Comparison of ENCODE assay signal across 8 cellular contexts in genomic region chr7:101290177-101291037, GRCh38. TPM values are rescaled to one million over a fixed set of nuclear protein-coding genes. Genes with fewer than 3 reads are reported as not detected.
DNase-seq lines count a peak whose midpoint lies in the region; FAIRE-seq and TF ChIP-seq lines count a peak whose summit lies in the region.
"Not testable (repeated sequence)": the region's sequence is repeated elsewhere in the genome, so short reads cannot be mapped to it uniquely, and the experiment has no call there.

No MANE protein-coding gene starts in this region.

- peaks cover 29% of the 10 kb centered on the region for H3K27me3 Mint-ChIP-seq in activated T-helper 1 cell treated with anti-CD3 and anti-CD28 coated beads, Interleukin-12 subunit alpha, Interleukin-12 subunit beta, Interleukin-2, Interleukin-4 antibody, amounts not matched to agents 30 ng/mL and 10 ng/mL and 1 ng/mL, durations not matched to agents 14 hours and 24 hours and 36 hours (ENCODE audit: insufficient read depth)
- H3K27me3 Mint-ChIP-seq in endothelial cell (ENCODE audit: unreplicated experiment): not testable (repeated sequence)

- not testable (repeated sequence) for H3K9me3 ChIP-seq in A673 (ENCODE audit: low read depth, low read length, poor library complexity, severe bottlenecking)

- intact Hi-C loops in A673 (cut with micrococcal nuclease; ENCODE audit: unreplicated experiment); activated T-helper 1 cell treated with anti-CD3 and anti-CD28 coated beads, Interleukin-12 subunit alpha, Interleukin-12 subunit beta, Interleukin-2, Interleukin-4 antibody, amounts not matched to agents 30 ng/mL and 10 ng/mL and 1 ng/mL, durations not matched to agents 14 hours and 24 hours and 36 hours (cut with micrococcal nuclease): not testable (repeated sequence)

- POLR2A ChIA-PET in A673 (lab: Charles Lee; ENCODE audit: low non-redundant PET): not testable (repeated sequence)

- BruUV-seq in A673 (replicated peaks; lab: Mats Ljungman, UMichigan): not testable (repeated sequence)

- H3K9me3 Mint-ChIP-seq in activated T-helper 1 cell treated with anti-CD3 and anti-CD28 coated beads, Interleukin-12 subunit alpha, Interleukin-12 subunit beta, Interleukin-2, Interleukin-4 antibody, amounts not matched to agents 30 ng/mL and 10 ng/mL and 1 ng/mL, durations not matched to agents 14 hours and 24 hours and 36 hours; endothelial cell (ENCODE audit: unreplicated experiment): not testable (repeated sequence)

- CTCF ChIA-PET in A673 (lab: Charles Lee): interaction anchor here (0.5 to 1.6 kb wide), 5 partner anchors 13 to 413 kb away, joined by 3 to 9 read pairs (median 5); no protein-coding TSS in a partner anchor

- DNase-seq in A673 (ENCODE audit: low spot score) (peak; percentile 52), NCI-H1105 treated with DMSO at 0.1 percent for 48 hours (lab: John Stamatoyannopoulos, UW) (peak; percentile 34), SKM-1 (lab: John Stamatoyannopoulos, UW; ENCODE audit: unreplicated experiment) (peak; percentile 8), endothelial cell (ENCODE audit: low spot score) (peak; percentile 75), lung microvascular endothelial cell (ENCODE audit: low read depth in 2 of 2) (peak; percentile 33 to 39)
- DNase-seq in GM18507 (ENCODE audit: extremely low spot score, insufficient read length, low read depth): not testable (repeated sequence)
- peak; percentile 19 for DNase-seq in activated T-helper 1 cell treated with anti-CD3 and anti-CD28 coated beads, Interleukin-12 subunit alpha, Interleukin-12 subunit beta, Interleukin-2, Interleukin-4 antibody, amounts not matched to agents 30 ng/mL and 10 ng/mL and 1 ng/mL, durations not matched to agents 14 hours and 24 hours and 36 hours (ENCODE audit: low spot score)
- DNase-seq in stimulated activated CD4-positive, alpha-beta T cell treated with anti-CD3 and anti-CD28 coated beads, Interleukin-2, amount 100 ng/mL, for 48 hours: peak; percentile 62 to 65

- H3K36me3 Mint-ChIP-seq in activated T-helper 1 cell treated with anti-CD3 and anti-CD28 coated beads, Interleukin-12 subunit alpha, Interleukin-12 subunit beta, Interleukin-2, Interleukin-4 antibody, amounts not matched to agents 30 ng/mL and 10 ng/mL and 1 ng/mL, durations not matched to agents 14 hours and 24 hours and 36 hours (ENCODE audit: low read depth); endothelial cell (ENCODE audit: low read depth, unreplicated experiment): not testable (repeated sequence)

- H3K4me1 ChIP-seq in A673 (ENCODE audit: insufficient read depth, low read length, poor library complexity, severe bottlenecking): not testable (repeated sequence)

- peaks cover 14% of the 10 kb centered on the region for H3K4me1 Mint-ChIP-seq in activated T-helper 1 cell treated with anti-CD3 and anti-CD28 coated beads, Interleukin-12 subunit alpha, Interleukin-12 subunit beta, Interleukin-2, Interleukin-4 antibody, amounts not matched to agents 30 ng/mL and 10 ng/mL and 1 ng/mL, durations not matched to agents 14 hours and 24 hours and 36 hours (ENCODE audit: low read depth)
- not testable (repeated sequence) for H3K4me1 Mint-ChIP-seq in endothelial cell (ENCODE audit: unreplicated experiment)

- H3K4me3 Mint-ChIP-seq in activated T-helper 1 cell treated with anti-CD3 and anti-CD28 coated beads, Interleukin-12 subunit alpha, Interleukin-12 subunit beta, Interleukin-2, Interleukin-4 antibody, amounts not matched to agents 30 ng/mL and 10 ng/mL and 1 ng/mL, durations not matched to agents 14 hours and 24 hours and 36 hours; endothelial cell (ENCODE audit: unreplicated experiment): not testable (repeated sequence)

- not testable (repeated sequence) for H3K27ac ChIP-seq in A673 (ENCODE audit: low read depth, low read length, poor library complexity, severe bottlenecking)

- not testable (repeated sequence) for H3K4me3 ChIP-seq in A673 (ENCODE audit: low read depth, low read length, poor library complexity, severe bottlenecking)

- TF ChIP-seq CTCF in A673 (conservative IDR thresholded peaks at IDR 0.05; ENCODE audit: low read depth, low read length) (peak; percentile 72), endothelial cell (IDR thresholded peaks at IDR 0.05; ENCODE audit: unreplicated experiment) (peak; percentile 77)

- not testable (repeated sequence) for H3K27me3 ChIP-seq in A673 (replicated peaks; ENCODE audit: insufficient read depth, low read depth, low read length, poor library complexity)

- not testable (repeated sequence) for H3K36me3 ChIP-seq in A673 (ENCODE audit: insufficient read depth, low read length, poor library complexity, severe bottlenecking)

- peak; percentile 77 for FAIRE-seq in GM18507 (lab: Jason Lieb, UNC)

- not testable (repeated sequence) for H3K27ac Mint-ChIP-seq in activated T-helper 1 cell treated with anti-CD3 and anti-CD28 coated beads, Interleukin-12 subunit alpha, Interleukin-12 subunit beta, Interleukin-2, Interleukin-4 antibody, amounts not matched to agents 30 ng/mL and 10 ng/mL and 1 ng/mL, durations not matched to agents 14 hours and 24 hours and 36 hours; endothelial cell (ENCODE audit: unreplicated experiment)

RNA-seq across cellular contexts. Expression of gene IFT22, which starts 31.2 kb away (rescaled TPM):
- 41.9 and 47.6 TPM in 2 replicates for total RNA-seq in A673 (2021)
- total RNA-seq in activated T-helper 1 cell treated with anti-CD3 and anti-CD28 coated beads, Interleukin-12 subunit alpha, Interleukin-12 subunit beta, Interleukin-2, Interleukin-4 antibody, amounts not matched to agents 30 ng/mL and 10 ng/mL and 1 ng/mL, durations not matched to agents 14 hours and 24 hours and 36 hours: 4.4 and 5.5 TPM in 2 replicates
- 25.8 TPM for total RNA-seq in endothelial cell (ENCODE audit: unreplicated experiment)
- 9.5 and 10.0 TPM in 2 replicates for total RNA-seq in lung microvascular endothelial cell

RNA-seq across cellular contexts. Expression of gene FIS1, which starts 45.5 kb away (rescaled TPM):
- 74.1 and 79.6 TPM in 2 replicates for total RNA-seq in A673 (2021)
- total RNA-seq in activated T-helper 1 cell treated with anti-CD3 and anti-CD28 coated beads, Interleukin-12 subunit alpha, Interleukin-12 subunit beta, Interleukin-2, Interleukin-4 antibody, amounts not matched to agents 30 ng/mL and 10 ng/mL and 1 ng/mL, durations not matched to agents 14 hours and 24 hours and 36 hours: 138 and 143 TPM in 2 replicates
- total RNA-seq in endothelial cell (ENCODE audit: unreplicated experiment): 150 TPM
- total RNA-seq in lung microvascular endothelial cell: 151 and 158 TPM in 2 replicates

RNA-seq across cellular contexts. Expression of gene CLDN15, which starts 52.8 kb away (rescaled TPM):
- 14.7 and 16.6 TPM in 2 replicates for total RNA-seq in A673 (2021)
- 19.0 and 19.5 TPM in 2 replicates for total RNA-seq in activated T-helper 1 cell treated with anti-CD3 and anti-CD28 coated beads, Interleukin-12 subunit alpha, Interleukin-12 subunit beta, Interleukin-2, Interleukin-4 antibody, amounts not matched to agents 30 ng/mL and 10 ng/mL and 1 ng/mL, durations not matched to agents 14 hours and 24 hours and 36 hours
- total RNA-seq in endothelial cell (ENCODE audit: unreplicated experiment): 10.5 TPM
- total RNA-seq in lung microvascular endothelial cell: 1.3 and 3.2 TPM in 2 replicates
